In genomic region chr2:47068966-47069627, GRCh38 we compare ENCODE assay signal across 11 cellular contexts.
A peak's percentile ranks its signal among the peaks of the same experiment; 100 is the strongest.
DNase-seq lines count a peak whose midpoint lies in the region; ATAC-seq, FAIRE-seq and TF ChIP-seq lines count a peak whose summit lies in the region.
"Had no signal": no experiment of that assay in that cellular context is flagged by ENCODE, and none has a peak within 500 bp of the region (broad histone marks: within the 10 kb centered on the region; RNA-seq: fewer than 3 reads in every experiment).

No MANE protein-coding gene starts in this region.

- H3K4me1 Mint-ChIP-seq in endothelial cell (ENCODE audit: unreplicated experiment), result peaks cover 34% of the 10 kb centered on the region

- H3K9ac ChIP-seq in KMS-11, result no peak overlapping the region
- peak overlapping the region; percentile 41 to 53 for H3K9ac ChIP-seq in mucosa of rectum (ENCODE audit: low read depth in 1 of 2, low read length in 2 of 2)

- H3K27ac ChIP-seq in KMS-11 (no peak overlapping the region), coronary artery (peak overlapping the region; percentile 97), mucosa of rectum (ENCODE audit: low read depth in 2 of 2, low read length in 2 of 2) (peak overlapping the region; percentile 84 to 89), thoracic aorta (peak overlapping the region; percentile 95 to 99)

- H3K4me3 ChIP-seq in KMS-11 (IDR thresholded peaks at IDR 0.05; ENCODE audit: insufficient read depth, low read depth, low read length), result no peak overlapping the region
- H3K4me3 ChIP-seq in coronary artery, result peak overlapping the region; percentile 0
- no peak overlapping the region for H3K4me3 ChIP-seq in mucosa of rectum (ENCODE audit: low read length in 2 of 2)
- peak overlapping the region; percentile 11 for H3K4me3 ChIP-seq in thoracic aorta

- ATAC-seq in thoracic aorta (ENCODE audit: insufficient number of reproducible peaks, low FRiP score, low read depth), result no peak

- no peak overlapping the region for H2AFZ ChIP-seq in KMS-11 (ENCODE audit: low read depth)

- H3K27me3 ChIP-seq in KMS-11 (ENCODE audit: insufficient read depth, low read depth) (no peaks in the 10 kb centered on the region), mucosa of rectum (ENCODE audit: control insufficient read depth in 2 of 2, insufficient read depth in 2 of 2, low read length in 2 of 2) (no peaks in the 10 kb centered on the region), thoracic aorta (replicated peaks; ENCODE audit: insufficient read depth) (no peaks in the 10 kb centered on the region)

- H3K27ac Mint-ChIP-seq in endothelial cell (ENCODE audit: unreplicated experiment), result no peak overlapping the region

- DNase-seq in coronary artery (ENCODE audit: low spot score), result no peak
- DNase-seq in thoracic aorta (ENCODE audit: low spot score), result no peak
- no peak for DNase-seq in GM19239 (ENCODE audit: insufficient read length, low spot score)
- no peak for DNase-seq in endothelial cell (ENCODE audit: low spot score)
- no peak for DNase-seq in DMS114 treated with DMSO at 0.1 percent for 48 hours (lab: John Stamatoyannopoulos, UW; ENCODE audit: unreplicated experiment)
- DNase-seq in NCI-H146 (lab: John Stamatoyannopoulos, UW), result no peak
- DNase-seq: activated naive CD4-positive, alpha-beta T cell treated with anti-CD3 and anti-CD28 coated beads, Interleukin-2, amount 50 U/mL, for 16 hours; KG1; NCI-H69 had no signal

- no peaks in the 10 kb centered on the region for H3K9me3 Mint-ChIP-seq in endothelial cell (ENCODE audit: unreplicated experiment)

- H3K27me3 Mint-ChIP-seq in endothelial cell (ENCODE audit: unreplicated experiment), result peaks cover 9% of the 10 kb centered on the region

- H3K36me3 ChIP-seq in KMS-11 (ENCODE audit: insufficient read depth) (no peaks in the 10 kb centered on the region; the same call in 1 of the 2 replicates), mucosa of rectum (ENCODE audit: control insufficient read depth in 2 of 2, insufficient read depth in 2 of 2, low read length in 2 of 2) (peaks cover 0 to 5% of the 10 kb centered on the region in 2 donors), thoracic aorta (no peaks in the 10 kb centered on the region)

- no peak overlapping the region for H3K4me3 Mint-ChIP-seq in endothelial cell (ENCODE audit: unreplicated experiment)

- H3K36me3 Mint-ChIP-seq in endothelial cell (ENCODE audit: low read depth, unreplicated experiment), result peaks cover 5% of the 10 kb centered on the region

- no peaks in the 10 kb centered on the region for H3K79me2 ChIP-seq in KMS-11 (ENCODE audit: insufficient read depth, low read depth)

- peak overlapping the region; percentile 62 for H3K4me2 ChIP-seq in KMS-11

- no peak for TF ChIP-seq CTCF in KMS-11 (conservative IDR thresholded peaks at IDR 0.05; ENCODE audit: low read depth, low read length)
- TF ChIP-seq CTCF in coronary artery (IDR thresholded peaks at IDR 0.05), result no peak
- TF ChIP-seq CTCF in thoracic aorta (IDR thresholded peaks at IDR 0.05), result no peak
- no peak for TF ChIP-seq CTCF in endothelial cell (IDR thresholded peaks at IDR 0.05; ENCODE audit: unreplicated experiment)

- FAIRE-seq in GM19239 (lab: Jason Lieb, UNC), result no peak

- no peaks in the 10 kb centered on the region for H3K9me3 ChIP-seq in mucosa of rectum (ENCODE audit: control insufficient read depth in 2 of 2, low read length in 2 of 2)
- no peaks in the 10 kb centered on the region for H3K9me3 ChIP-seq in thoracic aorta

- H4K20me1 ChIP-seq in KMS-11 (ENCODE audit: insufficient read depth), result no peaks in the 10 kb centered on the region

- H3K4me1 ChIP-seq in KMS-11 (ENCODE audit: low read depth, poor library complexity, severe bottlenecking) (peaks cover 52% of the 10 kb centered on the region), mucosa of rectum (ENCODE audit: control insufficient read depth in 2 of 2, insufficient read depth in 2 of 2, low read length in 2 of 2) (peaks cover 67 to 78% of the 10 kb centered on the region in 2 donors), thoracic aorta (ENCODE audit: control insufficient read depth in 1 of 2, low read depth in 2 of 2) (peaks cover 72 to 96% of the 10 kb centered on the region in 2 donors)

Comparison
In these comparisons a context has a peak if more than half of its experiments do, and no peak if none do; other contexts are left out.
1. H3K4me3 ChIP-seq: peak in coronary artery (single experiment) and thoracic aorta (single experiment); none in KMS-11 (single experiment) and mucosa of rectum (0 of 2).